2 cellular contexts compared by ENCODE assay signal in the genomic region with DNA sequence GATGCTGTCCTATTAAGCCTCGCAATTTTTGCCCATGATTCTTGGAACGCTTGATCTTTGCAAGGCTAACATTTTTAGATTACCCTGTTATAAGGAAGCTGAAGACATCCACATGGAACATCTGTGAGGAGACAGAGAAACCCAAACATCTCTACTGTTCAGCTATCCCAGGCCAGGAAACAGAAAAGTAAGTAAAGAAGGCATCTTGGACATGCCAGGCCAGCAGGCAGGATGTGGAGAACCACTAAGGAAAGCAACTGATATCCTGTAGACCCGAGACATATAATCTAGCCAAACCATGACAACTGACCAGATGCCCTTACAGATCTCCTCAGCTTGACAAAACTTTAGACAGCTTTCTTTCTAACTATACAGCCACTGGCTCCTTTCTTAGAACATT.
TF ChIP-seq lines count a peak whose summit lies in the region.

No MANE protein-coding gene starts in this region.

TF ChIP-seq in GM23338, 12 proteins besides CTCF, POLR2A, EP300 and RAD21:
- TF ChIP-seq, protein P1, sequence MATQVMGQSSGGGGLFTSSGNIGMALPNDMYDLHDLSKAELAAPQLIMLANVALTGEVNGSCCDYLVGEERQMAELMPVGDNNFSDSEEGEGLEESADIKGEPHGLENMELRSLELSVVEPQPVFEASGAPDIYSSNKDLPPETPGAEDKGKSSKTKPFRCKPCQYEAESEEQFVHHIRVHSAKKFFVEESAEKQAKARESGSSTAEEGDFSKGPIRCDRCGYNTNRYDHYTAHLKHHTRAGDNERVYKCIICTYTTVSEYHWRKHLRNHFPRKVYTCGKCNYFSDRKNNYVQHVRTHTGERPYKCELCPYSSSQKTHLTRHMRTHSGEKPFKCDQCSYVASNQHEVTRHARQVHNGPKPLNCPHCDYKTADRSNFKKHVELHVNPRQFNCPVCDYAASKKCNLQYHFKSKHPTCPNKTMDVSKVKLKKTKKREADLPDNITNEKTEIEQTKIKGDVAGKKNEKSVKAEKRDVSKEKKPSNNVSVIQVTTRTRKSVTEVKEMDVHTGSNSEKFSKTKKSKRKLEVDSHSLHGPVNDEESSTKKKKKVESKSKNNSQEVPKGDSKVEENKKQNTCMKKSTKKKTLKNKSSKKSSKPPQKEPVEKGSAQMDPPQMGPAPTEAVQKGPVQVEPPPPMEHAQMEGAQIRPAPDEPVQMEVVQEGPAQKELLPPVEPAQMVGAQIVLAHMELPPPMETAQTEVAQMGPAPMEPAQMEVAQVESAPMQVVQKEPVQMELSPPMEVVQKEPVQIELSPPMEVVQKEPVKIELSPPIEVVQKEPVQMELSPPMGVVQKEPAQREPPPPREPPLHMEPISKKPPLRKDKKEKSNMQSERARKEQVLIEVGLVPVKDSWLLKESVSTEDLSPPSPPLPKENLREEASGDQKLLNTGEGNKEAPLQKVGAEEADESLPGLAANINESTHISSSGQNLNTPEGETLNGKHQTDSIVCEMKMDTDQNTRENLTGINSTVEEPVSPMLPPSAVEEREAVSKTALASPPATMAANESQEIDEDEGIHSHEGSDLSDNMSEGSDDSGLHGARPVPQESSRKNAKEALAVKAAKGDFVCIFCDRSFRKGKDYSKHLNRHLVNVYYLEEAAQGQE (IDR thresholded peaks at IDR 0.05; ENCODE audit: unreplicated experiment): no peak
- TF ChIP-seq ZNF114 (CRISPR knock-in tag; IDR thresholded peaks at IDR 0.05) (no peak), POLR2AphosphoS5 (IDR thresholded peaks at IDR 0.05; ENCODE audit: low read depth) (no peak), STAT1 (IDR thresholded peaks at IDR 0.05; ENCODE audit: unreplicated experiment) (no peak), CREB1 (CRISPR knock-in tag; IDR thresholded peaks at IDR 0.05; ENCODE audit: low read depth) (no peak), ZNF331 (CRISPR knock-in tag; IDR thresholded peaks at IDR 0.05; ENCODE audit: low read depth) (no peak)
- TF ChIP-seq, protein P2, sequence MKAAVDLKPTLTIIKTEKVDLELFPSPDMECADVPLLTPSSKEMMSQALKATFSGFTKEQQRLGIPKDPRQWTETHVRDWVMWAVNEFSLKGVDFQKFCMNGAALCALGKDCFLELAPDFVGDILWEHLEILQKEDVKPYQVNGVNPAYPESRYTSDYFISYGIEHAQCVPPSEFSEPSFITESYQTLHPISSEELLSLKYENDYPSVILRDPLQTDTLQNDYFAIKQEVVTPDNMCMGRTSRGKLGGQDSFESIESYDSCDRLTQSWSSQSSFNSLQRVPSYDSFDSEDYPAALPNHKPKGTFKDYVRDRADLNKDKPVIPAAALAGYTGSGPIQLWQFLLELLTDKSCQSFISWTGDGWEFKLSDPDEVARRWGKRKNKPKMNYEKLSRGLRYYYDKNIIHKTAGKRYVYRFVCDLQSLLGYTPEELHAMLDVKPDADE (IDR thresholded peaks at IDR 0.05): no peak
- TF ChIP-seq, protein P3, sequence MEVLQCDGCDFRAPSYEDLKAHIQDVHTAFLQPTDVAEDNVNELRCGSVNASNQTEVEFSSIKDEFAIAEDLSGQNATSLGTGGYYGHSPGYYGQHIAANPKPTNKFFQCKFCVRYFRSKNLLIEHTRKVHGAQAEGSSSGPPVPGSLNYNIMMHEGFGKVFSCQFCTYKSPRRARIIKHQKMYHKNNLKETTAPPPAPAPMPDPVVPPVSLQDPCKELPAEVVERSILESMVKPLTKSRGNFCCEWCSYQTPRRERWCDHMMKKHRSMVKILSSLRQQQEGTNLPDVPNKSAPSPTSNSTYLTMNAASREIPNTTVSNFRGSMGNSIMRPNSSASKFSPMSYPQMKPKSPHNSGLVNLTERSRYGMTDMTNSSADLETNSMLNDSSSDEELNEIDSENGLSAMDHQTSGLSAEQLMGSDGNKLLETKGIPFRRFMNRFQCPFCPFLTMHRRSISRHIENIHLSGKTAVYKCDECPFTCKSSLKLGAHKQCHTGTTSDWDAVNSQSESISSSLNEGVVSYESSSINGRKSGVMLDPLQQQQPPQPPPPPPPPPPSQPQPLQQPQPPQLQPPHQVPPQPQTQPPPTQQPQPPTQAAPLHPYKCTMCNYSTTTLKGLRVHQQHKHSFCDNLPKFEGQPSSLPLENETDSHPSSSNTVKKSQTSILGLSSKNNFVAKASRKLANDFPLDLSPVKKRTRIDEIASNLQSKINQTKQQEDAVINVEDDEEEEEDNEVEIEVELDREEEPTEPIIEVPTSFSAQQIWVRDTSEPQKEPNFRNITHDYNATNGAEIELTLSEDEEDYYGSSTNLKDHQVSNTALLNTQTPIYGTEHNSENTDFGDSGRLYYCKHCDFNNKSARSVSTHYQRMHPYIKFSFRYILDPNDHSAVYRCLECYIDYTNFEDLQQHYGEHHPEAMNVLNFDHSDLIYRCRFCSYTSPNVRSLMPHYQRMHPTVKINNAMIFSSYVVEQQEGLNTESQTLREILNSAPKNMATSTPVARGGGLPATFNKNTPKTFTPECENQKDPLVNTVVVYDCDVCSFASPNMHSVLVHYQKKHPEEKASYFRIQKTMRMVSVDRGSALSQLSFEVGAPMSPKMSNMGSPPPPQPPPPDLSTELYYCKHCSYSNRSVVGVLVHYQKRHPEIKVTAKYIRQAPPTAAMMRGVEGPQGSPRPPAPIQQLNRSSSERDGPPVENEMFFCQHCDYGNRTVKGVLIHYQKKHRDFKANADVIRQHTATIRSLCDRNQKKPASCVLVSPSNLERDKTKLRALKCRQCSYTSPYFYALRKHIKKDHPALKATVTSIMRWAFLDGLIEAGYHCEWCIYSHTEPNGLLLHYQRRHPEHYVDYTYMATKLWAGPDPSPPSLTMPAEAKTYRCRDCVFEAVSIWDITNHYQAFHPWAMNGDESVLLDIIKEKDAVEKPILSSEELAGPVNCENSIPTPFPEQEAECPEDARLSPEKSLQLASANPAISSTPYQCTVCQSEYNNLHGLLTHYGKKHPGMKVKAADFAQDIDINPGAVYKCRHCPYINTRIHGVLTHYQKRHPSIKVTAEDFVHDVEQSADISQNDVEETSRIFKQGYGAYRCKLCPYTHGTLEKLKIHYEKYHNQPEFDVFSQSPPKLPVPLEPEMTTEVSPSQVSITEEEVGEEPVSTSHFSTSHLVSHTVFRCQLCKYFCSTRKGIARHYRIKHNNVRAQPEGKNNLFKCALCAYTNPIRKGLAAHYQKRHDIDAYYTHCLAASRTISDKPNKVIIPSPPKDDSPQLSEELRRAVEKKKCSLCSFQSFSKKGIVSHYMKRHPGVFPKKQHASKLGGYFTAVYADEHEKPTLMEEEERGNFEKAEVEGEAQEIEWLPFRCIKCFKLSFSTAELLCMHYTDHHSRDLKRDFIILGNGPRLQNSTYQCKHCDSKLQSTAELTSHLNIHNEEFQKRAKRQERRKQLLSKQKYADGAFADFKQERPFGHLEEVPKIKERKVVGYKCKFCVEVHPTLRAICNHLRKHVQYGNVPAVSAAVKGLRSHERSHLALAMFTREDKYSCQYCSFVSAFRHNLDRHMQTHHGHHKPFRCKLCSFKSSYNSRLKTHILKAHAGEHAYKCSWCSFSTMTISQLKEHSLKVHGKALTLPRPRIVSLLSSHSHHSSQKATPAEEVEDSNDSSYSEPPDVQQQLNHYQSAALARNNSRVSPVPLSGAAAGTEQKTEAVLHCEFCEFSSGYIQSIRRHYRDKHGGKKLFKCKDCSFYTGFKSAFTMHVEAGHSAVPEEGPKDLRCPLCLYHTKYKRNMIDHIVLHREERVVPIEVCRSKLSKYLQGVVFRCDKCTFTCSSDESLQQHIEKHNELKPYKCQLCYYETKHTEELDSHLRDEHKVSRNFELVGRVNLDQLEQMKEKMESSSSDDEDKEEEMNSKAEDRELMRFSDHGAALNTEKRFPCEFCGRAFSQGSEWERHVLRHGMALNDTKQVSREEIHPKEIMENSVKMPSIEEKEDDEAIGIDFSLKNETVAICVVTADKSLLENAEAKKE (CRISPR knock-in tag; IDR thresholded peaks at IDR 0.05): no peak

TF ChIP-seq in WTC11, 78 proteins besides CTCF, POLR2A, EP300 and RAD21 (continued from another document):
- TF ChIP-seq, protein P4, sequence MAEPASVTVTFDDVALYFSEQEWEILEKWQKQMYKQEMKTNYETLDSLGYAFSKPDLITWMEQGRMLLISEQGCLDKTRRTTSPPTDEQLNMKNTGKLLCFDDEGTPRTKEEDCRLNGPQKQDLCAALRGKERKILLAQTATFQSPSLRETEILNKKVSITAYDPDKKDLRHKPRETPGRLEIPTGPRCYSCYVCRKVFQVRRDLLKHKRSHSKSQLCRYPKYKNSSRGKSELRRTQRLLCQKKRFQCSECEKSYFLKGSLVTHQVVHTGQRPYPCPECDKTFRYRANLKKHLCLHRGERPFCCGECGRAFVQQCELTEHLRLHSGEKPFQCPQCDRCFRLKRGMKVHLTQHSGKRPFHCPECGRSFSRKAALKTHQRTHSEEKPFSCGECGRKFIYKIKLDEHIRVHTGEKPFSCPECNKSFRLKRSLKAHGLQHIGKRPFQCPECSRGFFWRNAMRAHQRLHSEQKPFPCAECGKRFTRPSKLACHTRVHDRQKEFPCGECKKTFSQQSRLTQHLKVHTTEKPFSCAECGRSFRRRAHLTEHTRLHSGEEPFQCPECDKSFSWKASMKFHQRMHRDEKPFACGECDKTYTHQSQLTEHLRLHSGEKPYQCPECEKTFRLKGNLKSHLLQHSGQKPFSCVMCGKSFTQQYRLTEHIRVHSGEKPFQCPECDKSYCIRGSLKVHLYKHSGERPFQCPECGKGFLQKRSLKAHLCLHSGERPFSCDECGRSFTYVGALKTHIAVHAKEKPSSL (CRISPR knock-in tag; conservative IDR thresholded peaks at IDR 0.05): no peak
- no peak for TF ChIP-seq SMAD3 (CRISPR knock-in tag; IDR thresholded peaks at IDR 0.05; ENCODE audit: borderline replicate concordance)
- TF ChIP-seq ZNF121 (CRISPR knock-in tag; IDR thresholded peaks at IDR 0.05): no peak
- no peak for TF ChIP-seq HMGA2 (CRISPR knock-in tag; IDR thresholded peaks at IDR 0.05)
- TF ChIP-seq, protein P5, sequence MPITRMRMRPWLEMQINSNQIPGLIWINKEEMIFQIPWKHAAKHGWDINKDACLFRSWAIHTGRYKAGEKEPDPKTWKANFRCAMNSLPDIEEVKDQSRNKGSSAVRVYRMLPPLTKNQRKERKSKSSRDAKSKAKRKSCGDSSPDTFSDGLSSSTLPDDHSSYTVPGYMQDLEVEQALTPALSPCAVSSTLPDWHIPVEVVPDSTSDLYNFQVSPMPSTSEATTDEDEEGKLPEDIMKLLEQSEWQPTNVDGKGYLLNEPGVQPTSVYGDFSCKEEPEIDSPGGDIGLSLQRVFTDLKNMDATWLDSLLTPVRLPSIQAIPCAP (CRISPR knock-in tag; IDR thresholded peaks at IDR 0.05): no peak
- TF ChIP-seq OVOL2 (CRISPR knock-in tag; IDR thresholded peaks at IDR 0.05; ENCODE audit: borderline replicate concordance): no peak
- TF ChIP-seq, protein P6, sequence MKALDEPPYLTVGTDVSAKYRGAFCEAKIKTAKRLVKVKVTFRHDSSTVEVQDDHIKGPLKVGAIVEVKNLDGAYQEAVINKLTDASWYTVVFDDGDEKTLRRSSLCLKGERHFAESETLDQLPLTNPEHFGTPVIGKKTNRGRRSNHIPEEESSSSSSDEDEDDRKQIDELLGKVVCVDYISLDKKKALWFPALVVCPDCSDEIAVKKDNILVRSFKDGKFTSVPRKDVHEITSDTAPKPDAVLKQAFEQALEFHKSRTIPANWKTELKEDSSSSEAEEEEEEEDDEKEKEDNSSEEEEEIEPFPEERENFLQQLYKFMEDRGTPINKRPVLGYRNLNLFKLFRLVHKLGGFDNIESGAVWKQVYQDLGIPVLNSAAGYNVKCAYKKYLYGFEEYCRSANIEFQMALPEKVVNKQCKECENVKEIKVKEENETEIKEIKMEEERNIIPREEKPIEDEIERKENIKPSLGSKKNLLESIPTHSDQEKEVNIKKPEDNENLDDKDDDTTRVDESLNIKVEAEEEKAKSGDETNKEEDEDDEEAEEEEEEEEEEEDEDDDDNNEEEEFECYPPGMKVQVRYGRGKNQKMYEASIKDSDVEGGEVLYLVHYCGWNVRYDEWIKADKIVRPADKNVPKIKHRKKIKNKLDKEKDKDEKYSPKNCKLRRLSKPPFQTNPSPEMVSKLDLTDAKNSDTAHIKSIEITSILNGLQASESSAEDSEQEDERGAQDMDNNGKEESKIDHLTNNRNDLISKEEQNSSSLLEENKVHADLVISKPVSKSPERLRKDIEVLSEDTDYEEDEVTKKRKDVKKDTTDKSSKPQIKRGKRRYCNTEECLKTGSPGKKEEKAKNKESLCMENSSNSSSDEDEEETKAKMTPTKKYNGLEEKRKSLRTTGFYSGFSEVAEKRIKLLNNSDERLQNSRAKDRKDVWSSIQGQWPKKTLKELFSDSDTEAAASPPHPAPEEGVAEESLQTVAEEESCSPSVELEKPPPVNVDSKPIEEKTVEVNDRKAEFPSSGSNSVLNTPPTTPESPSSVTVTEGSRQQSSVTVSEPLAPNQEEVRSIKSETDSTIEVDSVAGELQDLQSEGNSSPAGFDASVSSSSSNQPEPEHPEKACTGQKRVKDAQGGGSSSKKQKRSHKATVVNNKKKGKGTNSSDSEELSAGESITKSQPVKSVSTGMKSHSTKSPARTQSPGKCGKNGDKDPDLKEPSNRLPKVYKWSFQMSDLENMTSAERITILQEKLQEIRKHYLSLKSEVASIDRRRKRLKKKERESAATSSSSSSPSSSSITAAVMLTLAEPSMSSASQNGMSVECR (CRISPR knock-in tag; IDR thresholded peaks at IDR 0.05; ENCODE audit: borderline replicate concordance): no peak
- TF ChIP-seq CREM (CRISPR knock-in tag; IDR thresholded peaks at IDR 0.05): no peak
- TF ChIP-seq NFYB (CRISPR knock-in tag; conservative IDR thresholded peaks at IDR 0.05; ENCODE audit: low read depth): no peak
- TF ChIP-seq, protein P7, sequence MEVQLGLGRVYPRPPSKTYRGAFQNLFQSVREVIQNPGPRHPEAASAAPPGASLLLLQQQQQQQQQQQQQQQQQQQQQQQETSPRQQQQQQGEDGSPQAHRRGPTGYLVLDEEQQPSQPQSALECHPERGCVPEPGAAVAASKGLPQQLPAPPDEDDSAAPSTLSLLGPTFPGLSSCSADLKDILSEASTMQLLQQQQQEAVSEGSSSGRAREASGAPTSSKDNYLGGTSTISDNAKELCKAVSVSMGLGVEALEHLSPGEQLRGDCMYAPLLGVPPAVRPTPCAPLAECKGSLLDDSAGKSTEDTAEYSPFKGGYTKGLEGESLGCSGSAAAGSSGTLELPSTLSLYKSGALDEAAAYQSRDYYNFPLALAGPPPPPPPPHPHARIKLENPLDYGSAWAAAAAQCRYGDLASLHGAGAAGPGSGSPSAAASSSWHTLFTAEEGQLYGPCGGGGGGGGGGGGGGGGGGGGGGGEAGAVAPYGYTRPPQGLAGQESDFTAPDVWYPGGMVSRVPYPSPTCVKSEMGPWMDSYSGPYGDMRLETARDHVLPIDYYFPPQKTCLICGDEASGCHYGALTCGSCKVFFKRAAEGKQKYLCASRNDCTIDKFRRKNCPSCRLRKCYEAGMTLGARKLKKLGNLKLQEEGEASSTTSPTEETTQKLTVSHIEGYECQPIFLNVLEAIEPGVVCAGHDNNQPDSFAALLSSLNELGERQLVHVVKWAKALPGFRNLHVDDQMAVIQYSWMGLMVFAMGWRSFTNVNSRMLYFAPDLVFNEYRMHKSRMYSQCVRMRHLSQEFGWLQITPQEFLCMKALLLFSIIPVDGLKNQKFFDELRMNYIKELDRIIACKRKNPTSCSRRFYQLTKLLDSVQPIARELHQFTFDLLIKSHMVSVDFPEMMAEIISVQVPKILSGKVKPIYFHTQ (CRISPR knock-in tag; IDR thresholded peaks at IDR 0.05): no peak
- TF ChIP-seq NFATC4 (CRISPR knock-in tag; IDR thresholded peaks at IDR 0.05): no peak
- TF ChIP-seq ATF1 (CRISPR knock-in tag; IDR thresholded peaks at IDR 0.05): no peak
- no peak for TF ChIP-seq NR3C1 (CRISPR knock-in tag; conservative IDR thresholded peaks at IDR 0.05; ENCODE audit: low read depth)
- TF ChIP-seq PRRX2 (CRISPR knock-in tag; IDR thresholded peaks at IDR 0.05): no peak
- no peak for TF ChIP-seq SOX15 (CRISPR knock-in tag; IDR thresholded peaks at IDR 0.05)
